Comparison of ENCODE assay signal across 8 cellular contexts in genomic region chr12:14948672-14949071, GRCh38. TPM values are rescaled to one million over a fixed set of nuclear protein-coding genes. Genes with fewer than 3 reads are reported as not detected.
DNase-seq lines count a peak whose midpoint lies in the region; ATAC-seq lines count a peak whose summit lies in the region.

No MANE protein-coding gene starts in this region.

- ATAC-seq in GM19397 (IDR thresholded peaks at IDR 0.05; ENCODE audit: unreplicated experiment), result peak; percentile 90
- ATAC-seq in HG03442 (IDR thresholded peaks at IDR 0.05; ENCODE audit: unreplicated experiment), result peak; percentile 89
- peak; percentile 83 for ATAC-seq in left lobe of liver
- ATAC-seq in stimulated activated naive CD8-positive, alpha-beta T cell treated with anti-CD3 and anti-CD28 coated beads, Interleukin-15, amount 100 ng/mL, for 72 hours, result peak; percentile 88

- peak overlapping the region; percentile 98 for H3K27ac ChIP-seq in SK-N-MC

- no peaks in the 10 kb centered on the region for H3K9me3 Mint-ChIP-seq in stimulated activated naive CD8-positive, alpha-beta T cell treated with anti-CD3 and anti-CD28 coated beads, Interleukin-15, amount 100 ng/mL, for 72 hours

- peak overlapping the region; percentile 72 for H3K9ac ChIP-seq in SK-N-MC (ENCODE audit: insufficient read length)

- no peaks in the 10 kb centered on the region for H3K9me3 ChIP-seq in SK-N-MC (ENCODE audit: low read depth, low read length)

- DNase-seq in Daoy (ENCODE audit: low read depth) (peak; percentile 63), SK-N-MC (ENCODE audit: low read depth, low spot score) (peak; percentile 57), left lobe of liver (ENCODE audit: low spot score) (no peak), LoVo (ENCODE audit: low spot score) (no peak)
- DNase-seq in central memory CD4-positive, alpha-beta T cell, result peak; percentile 81
- peak; percentile 43 to 64 for DNase-seq in stimulated activated naive CD8-positive, alpha-beta T cell treated with anti-CD3 and anti-CD28 coated beads, Interleukin-15, amount 100 ng/mL, for 72 hours

- H3K27ac Mint-ChIP-seq in stimulated activated naive CD8-positive, alpha-beta T cell treated with anti-CD3 and anti-CD28 coated beads, Interleukin-15, amount 100 ng/mL, for 72 hours, result peak overlapping the region; percentile 85 to 100

- peaks cover 87% of the 10 kb centered on the region for H3K4me1 Mint-ChIP-seq in stimulated activated naive CD8-positive, alpha-beta T cell treated with anti-CD3 and anti-CD28 coated beads, Interleukin-15, amount 100 ng/mL, for 72 hours

- H3K27me3 Mint-ChIP-seq in stimulated activated naive CD8-positive, alpha-beta T cell treated with anti-CD3 and anti-CD28 coated beads, Interleukin-15, amount 100 ng/mL, for 72 hours, result no peaks in the 10 kb centered on the region

- peaks cover 53% of the 10 kb centered on the region for H3K36me3 ChIP-seq in SK-N-MC (ENCODE audit: insufficient read depth, low read length)

- peak overlapping the region; percentile 81 to 95 for H3K4me3 Mint-ChIP-seq in stimulated activated naive CD8-positive, alpha-beta T cell treated with anti-CD3 and anti-CD28 coated beads, Interleukin-15, amount 100 ng/mL, for 72 hours

- peak overlapping the region; percentile 34 for H3K4me3 ChIP-seq in SK-N-MC

RNA-seq across cellular contexts. Expression of gene ERP27, which starts 10.3 kb away (rescaled TPM):
- not detected in 2 replicates for total RNA-seq in Daoy (2014; rRNA removed; shearing (Covaris generic))
- total RNA-seq in left lobe of liver, result 0.30 TPM

RNA-seq across cellular contexts. Expression of gene ARHGDIB, which starts 12.7 kb away (rescaled TPM):
- total RNA-seq in Daoy (2014; rRNA removed; shearing (Covaris generic)), result 308 and 347 TPM in 2 replicates
- total RNA-seq in left lobe of liver, result 22.3 TPM

RNA-seq across cellular contexts. Expression of gene PDE6H, which starts 24.2 kb away (rescaled TPM):
- total RNA-seq in Daoy (2014; rRNA removed; shearing (Covaris generic)), result not detected in 2 replicates
- total RNA-seq in left lobe of liver, result not detected

Comparison
In these comparisons a context has a peak if more than half of its experiments do, and no peak if none do; other contexts are left out.
1. DNase-seq: peak in Daoy (single experiment), SK-N-MC (single experiment), central memory CD4-positive, alpha-beta T cell (single experiment) and stimulated activated naive CD8-positive, alpha-beta T cell treated with anti-CD3 and anti-CD28 coated beads, Interleukin-15, amount 100 ng/mL, for 72 hours (2 of 2); none in left lobe of liver (single experiment) and LoVo (single experiment).
2. RNA of gene ARHGDIB, which starts 12.7 kb away (total RNA-seq): 308 to 347 TPM in Daoy; 22.3 TPM in left lobe of liver (single experiment); every median in the first group is over 10 times any median in the second.
3. Peak in every context shown above with its lines, with median percentiles within 50 percentile points of each other: ATAC-seq.